In genomic region chr7:142626420-142627035, GRCh38 we compare ENCODE assay signal across 8 cellular contexts.
A peak's percentile ranks its signal among the peaks of the same experiment; 100 is the strongest.
DNase-seq lines count a peak whose midpoint lies in the region; ATAC-seq and TF ChIP-seq lines count a peak whose summit lies in the region.

No MANE protein-coding gene starts in this region.

- no peaks in the 10 kb centered on the region for H3K4me1 ChIP-seq in right atrium auricular region

- H3K27ac ChIP-seq in RWPE1 (no peak overlapping the region), right atrium auricular region (no peak overlapping the region)

- peak; percentile 77 for ATAC-seq in GM18511 (IDR thresholded peaks at IDR 0.05; ENCODE audit: unreplicated experiment)
- ATAC-seq in HG03066 (IDR thresholded peaks at IDR 0.05; ENCODE audit: low read depth, unreplicated experiment), result peak; percentile 80
- ATAC-seq in HG03457 (IDR thresholded peaks at IDR 0.05; ENCODE audit: unreplicated experiment), result no peak

- POLR2A ChIA-PET in RWPE1 (lab: Yijun Ruan, JAX; ENCODE audit: low non-redundant PET), result no interaction called here

- no peak overlapping the region for H3K4me3 ChIP-seq in AG10803 (ENCODE audit: low read length)
- no peak overlapping the region for H3K4me3 ChIP-seq in right atrium auricular region

- H3K36me3 ChIP-seq in right atrium auricular region, result no peaks in the 10 kb centered on the region

- DNase-seq in AG10803 (ENCODE audit: low read depth), result peak; percentile 10
- no peak for DNase-seq in RWPE1 (ENCODE audit: low spot score)
- DNase-seq in activated effector memory CD4-positive, alpha-beta T cell treated with anti-CD3 and anti-CD28 coated beads, Interleukin-2, amount 50 U/mL, for 16 hours, result peak; percentile 85
- no peak for DNase-seq in right atrium auricular region (ENCODE audit: low spot score)
- peak; percentile 36 to 63 for DNase-seq in stimulated activated CD4-positive, alpha-beta T cell treated with anti-CD3 and anti-CD28 coated beads, Interleukin-15, amount 100 ng/mL, for 48 hours (ENCODE audit: low read depth in 2 of 2)

- CTCF ChIA-PET in RWPE1 (lab: Yijun Ruan, JAX), result interaction anchor here (0.7 kb wide), 1 partner anchor 20 kb away, joined by 3 read pairs; no protein-coding TSS in a partner anchor

- H3K9me3 ChIP-seq in right atrium auricular region, result no peaks in the 10 kb centered on the region

- no peaks in the 10 kb centered on the region for H3K27me3 ChIP-seq in right atrium auricular region

- TF ChIP-seq CTCF in AG10803 (conservative IDR thresholded peaks at IDR 0.05; ENCODE audit: low read length) (peak; percentile 59), RWPE1 (conservative IDR thresholded peaks at IDR 0.05; ENCODE audit: low read depth) (peak; percentile 46), right atrium auricular region (IDR thresholded peaks at IDR 0.05) (peak; percentile 21 to 61)

Comparison
In these comparisons a context has a peak if more than half of its experiments do, and no peak if none do; other contexts are left out.
1. DNase-seq: peak in AG10803 (single experiment), activated effector memory CD4-positive, alpha-beta T cell treated with anti-CD3 and anti-CD28 coated beads, Interleukin-2, amount 50 U/mL, for 16 hours (single experiment) and stimulated activated CD4-positive, alpha-beta T cell treated with anti-CD3 and anti-CD28 coated beads, Interleukin-15, amount 100 ng/mL, for 48 hours (2 of 2); none in RWPE1 (single experiment) and right atrium auricular region (single experiment).
2. Peak in every context shown above with its lines, with median percentiles within 50 percentile points of each other: CTCF ChIP-seq.